ENCODE assay signal across 1 cellular context in the genomic region with DNA sequence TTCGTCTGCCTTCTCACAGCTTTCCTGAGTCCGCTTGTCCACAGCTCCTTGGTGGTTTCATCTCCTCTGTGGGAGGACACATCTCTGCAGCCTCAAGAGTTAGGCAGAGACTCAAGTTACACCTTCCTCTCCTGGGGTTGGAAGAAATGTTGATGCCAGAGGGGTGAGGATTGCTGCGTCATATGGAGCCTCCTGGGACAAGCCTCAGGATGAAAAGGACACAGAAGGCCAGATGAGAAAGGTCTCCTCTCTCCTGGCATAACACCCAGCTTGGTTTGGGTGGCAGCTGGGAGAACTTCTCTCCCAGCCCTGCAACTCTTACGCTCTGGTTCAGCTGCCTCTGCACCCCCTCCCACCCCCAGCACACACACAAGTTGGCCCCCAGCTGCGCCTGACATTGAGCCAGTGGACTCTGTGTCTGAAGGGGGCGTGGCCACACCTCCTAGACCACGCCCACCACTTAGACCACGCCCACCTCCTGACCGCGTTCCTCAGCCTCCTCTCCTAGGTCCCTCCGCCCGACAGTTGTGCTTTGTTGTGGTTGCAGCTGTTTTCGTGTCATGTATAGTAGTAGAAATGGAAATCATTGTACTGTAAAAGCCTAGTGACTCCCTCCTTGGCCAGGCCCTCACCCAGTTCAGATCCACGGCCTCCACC.
TF ChIP-seq lines count a peak whose summit lies in the region.

No MANE protein-coding gene starts in this region.

TF ChIP-seq in IMR-90, 13 proteins besides CTCF, POLR2A, EP300 and RAD21 (continued from another document):
- TF ChIP-seq NFE2L2 (IDR thresholded peaks at IDR 0.05; ENCODE audit: low read depth, low read length): no peak
